ENCODE assay signal across 1 cellular context in genomic region chr15:98906712-98907083, GRCh38.
TF ChIP-seq lines count a peak whose summit lies in the region.

No MANE protein-coding gene starts in this region.

TF ChIP-seq in IMR-90, 13 proteins besides CTCF, POLR2A, EP300 and RAD21 (continued from another document):
- TF ChIP-seq, protein P1, sequence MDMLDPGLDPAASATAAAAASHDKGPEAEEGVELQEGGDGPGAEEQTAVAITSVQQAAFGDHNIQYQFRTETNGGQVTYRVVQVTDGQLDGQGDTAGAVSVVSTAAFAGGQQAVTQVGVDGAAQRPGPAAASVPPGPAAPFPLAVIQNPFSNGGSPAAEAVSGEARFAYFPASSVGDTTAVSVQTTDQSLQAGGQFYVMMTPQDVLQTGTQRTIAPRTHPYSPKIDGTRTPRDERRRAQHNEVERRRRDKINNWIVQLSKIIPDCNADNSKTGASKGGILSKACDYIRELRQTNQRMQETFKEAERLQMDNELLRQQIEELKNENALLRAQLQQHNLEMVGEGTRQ (IDR thresholded peaks at IDR 0.05; ENCODE audit: low read depth, low read length), result no peak
